In genomic region chr11:124673333-124674167, GRCh38 we compare ENCODE assay signal across 8 cellular contexts. TPM values are rescaled to one million over a fixed set of nuclear protein-coding genes. Genes with fewer than 3 reads are reported as not detected.
DNase-seq lines count a peak whose midpoint lies in the region; TF ChIP-seq lines count a peak whose summit lies in the region.

Gene SIAE (minus strand): TSS chr11:124673739. CDS start chr11:124673708, 31 bp downstream.
Gene SPA17 (plus strand): TSS chr11:124673904. CDS start chr11:124675265, 1,361 bp downstream.

- H4K20me1 ChIP-seq in OCI-LY1 (ENCODE audit: insufficient read depth, low read length) = no peaks in the 10 kb centered on the region

- H3K79me2 ChIP-seq in OCI-LY1 (ENCODE audit: insufficient read depth, low read length) = no peaks in the 10 kb centered on the region

- peak within 1 kb of the TSS; percentile 99; the same call in 1 of the 2 replicates for H2AFZ ChIP-seq in OCI-LY1 (ENCODE audit: low read length)

- peak within 1 kb of the TSS; percentile 92 for H3K4me3 Mint-ChIP-seq in endothelial cell (ENCODE audit: unreplicated experiment)

- TF ChIP-seq CTCF in GM20000 (IDR thresholded peaks at IDR 0.05; ENCODE audit: extremely low read depth, missing control alignments) (no peak), OCI-LY1 (IDR thresholded peaks at IDR 0.05; ENCODE audit: low read length) (no peak), endothelial cell (IDR thresholded peaks at IDR 0.05; ENCODE audit: unreplicated experiment) (no peak)

- no peaks in the 10 kb centered on the region for H3F3A ChIP-seq in OCI-LY1 (ENCODE audit: insufficient read depth, low read length)

- H3K27me3 Mint-ChIP-seq in endothelial cell (ENCODE audit: unreplicated experiment) = no peaks in the 10 kb centered on the region

- no peaks in the 10 kb centered on the region for H3K9me3 Mint-ChIP-seq in endothelial cell (ENCODE audit: unreplicated experiment)

- H3K9me3 ChIP-seq in OCI-LY1 (ENCODE audit: low read length) (no peaks in the 10 kb centered on the region), mesodermal cell (ENCODE audit: control insufficient read depth, low read length) (no peaks in the 10 kb centered on the region)

- H3K27ac ChIP-seq in OCI-LY1 (ENCODE audit: low read depth, low read length, poor library complexity, severe bottlenecking) (no peak within 1 kb of the TSS), mesodermal cell (ENCODE audit: low read depth, low read length, severe bottlenecking) (peak within 1 kb of the TSS; percentile 93)

- H3K9me2 ChIP-seq in OCI-LY1 (ENCODE audit: low read depth, low read length) = no peaks in the 10 kb centered on the region

- no peaks in the 10 kb centered on the region for H3K36me3 ChIP-seq in OCI-LY1 (ENCODE audit: insufficient read depth, low read length)
- H3K36me3 ChIP-seq in mesodermal cell (ENCODE audit: control insufficient read depth, insufficient read depth, low read length) = no peaks in the 10 kb centered on the region

- peaks cover 20% of the 10 kb centered on the region for H3K4me1 Mint-ChIP-seq in endothelial cell (ENCODE audit: unreplicated experiment)

- H3K4me3 ChIP-seq in OCI-LY1 (ENCODE audit: low read depth, low read length, poor library complexity, severe bottlenecking) (peak within 1 kb of the TSS; percentile 78), mesodermal cell (ENCODE audit: extremely low read depth, insufficient read depth, low read length, poor library complexity, severe bottlenecking) (peak within 1 kb of the TSS; percentile 55)

- WGBS in mesodermal cell (ENCODE audit: insufficient coverage in 2 of 2), 2 experiments = 0 to 1% methylated on average over 49 to 50 of the region's 58 CpGs

- peaks cover 4% of the 10 kb centered on the region for H3K36me3 Mint-ChIP-seq in endothelial cell (ENCODE audit: low read depth, unreplicated experiment)

- peak within 1 kb of the TSS; percentile 77 for H3K9ac ChIP-seq in OCI-LY1 (ENCODE audit: low read length)

- peak within 1 kb of the TSS; percentile 88 for H3K4me2 ChIP-seq in OCI-LY1 (ENCODE audit: low read length)

- peaks cover 13% of the 10 kb centered on the region for H3K4me1 ChIP-seq in OCI-LY1 (ENCODE audit: insufficient read depth, low read length, severe bottlenecking)
- no peaks in the 10 kb centered on the region for H3K4me1 ChIP-seq in mesodermal cell (ENCODE audit: control insufficient read depth, insufficient read depth, low read length, poor library complexity, severe bottlenecking)

- H3K27me3 ChIP-seq in OCI-LY1 (ENCODE audit: insufficient read depth, low read length) = no peaks in the 10 kb centered on the region

- peak within 1 kb of the TSS; percentile 98 for H3K27ac Mint-ChIP-seq in endothelial cell (ENCODE audit: unreplicated experiment)

- DNase-seq in COR-L47 (lab: John Stamatoyannopoulos, UW) (peak; percentile 16), GM20000 (ENCODE audit: low spot score) (peak; percentile 91), HT-29 (ENCODE audit: low spot score) (peak; percentile 92), activated T-cell treated with anti-CD3 and anti-CD28 coated beads for 1 hour (ENCODE audit: low read depth) (peak; percentile 73), endothelial cell (ENCODE audit: low spot score) (peak; percentile 93)
- DNase-seq in stimulated activated CD8-positive, alpha-beta memory T cell treated with anti-CD3 and anti-CD28 coated beads, Interleukin-15, amount 100 ng/mL, for 24 hours (ENCODE audit: low read depth) = peak; percentile 64

RNA-seq across cellular contexts. Expression of gene SIAE, which starts in this region (rescaled TPM):
- total RNA-seq in HT-29 (2014; rRNA removed; shearing (Covaris generic)) = 6.8 and 6.9 TPM in 2 replicates
- total RNA-seq in endothelial cell (ENCODE audit: unreplicated experiment) = 11.4 TPM
- 11.1 TPM for polyA plus RNA-seq in mesodermal cell (2013, experiment 1 of 2)
- 10.9 TPM for polyA plus RNA-seq in mesodermal cell (2013, experiment 2 of 2)

RNA-seq across cellular contexts. Expression of gene SPA17, which starts in this region (rescaled TPM):
- 2.9 and 7.2 TPM in 2 replicates for total RNA-seq in HT-29 (2014; rRNA removed; shearing (Covaris generic))
- total RNA-seq in endothelial cell (ENCODE audit: unreplicated experiment) = 4.3 TPM
- polyA plus RNA-seq in mesodermal cell (2013, experiment 1 of 2) = 22.0 TPM
- polyA plus RNA-seq in mesodermal cell (2013, experiment 2 of 2) = 25.5 TPM

Comparison
In these comparisons a context has a peak if more than half of its experiments do, and no peak if none do; other contexts are left out.
1. DNase-seq: peak in every context shown above with its lines; median percentile 93 in endothelial cell; 92 in HT-29; 91 in GM20000; 73 in activated T-cell treated with anti-CD3 and anti-CD28 coated beads for 1 hour; 64 in stimulated activated CD8-positive, alpha-beta memory T cell treated with anti-CD3 and anti-CD28 coated beads, Interleukin-15, amount 100 ng/mL, for 24 hours; 16 in COR-L47.